ENCODE assay signal across 1 cellular context in genomic region chr10:72315611-72316385, GRCh38.
A peak's percentile ranks its signal among the peaks of the same experiment; 100 is the strongest.
TF ChIP-seq lines count a peak whose summit lies in the region.

No MANE protein-coding gene starts in this region.

TF ChIP-seq in K562, 482 proteins besides CTCF, POLR2A, EP300 and RAD21 (continued from another document):
- TF ChIP-seq THAP7 (CRISPR knock-in tag; IDR thresholded peaks at IDR 0.05) (no peak), ZBTB34 (CRISPR knock-in tag; IDR thresholded peaks at IDR 0.05) (no peak), KLF6 (CRISPR knock-in tag; IDR thresholded peaks at IDR 0.05; ENCODE audit: borderline replicate concordance) (0 out of 2 replicates have a peak, but pooled peaks have one; percentile 47), NFE2L1 (tag; IDR thresholded peaks at IDR 0.05; ENCODE audit: borderline replicate concordance, low read depth) (0 out of 2 replicates have a peak, but pooled peaks have one; percentile 1), ZBTB26 (CRISPR knock-in tag; IDR thresholded peaks at IDR 0.05) (0 out of 2 replicates have a peak, but pooled peaks have one; percentile 26), ZBTB11 (CRISPR knock-in tag; IDR thresholded peaks at IDR 0.05) (no peak), HDAC8 (tag; IDR thresholded peaks at IDR 0.05) (no peak), ZNF316 (IDR thresholded peaks at IDR 0.05) (no peak), ZNF518B (CRISPR knock-in tag; IDR thresholded peaks at IDR 0.05) (no peak), CREB3 (tag; conservative IDR thresholded peaks at IDR 0.05; ENCODE audit: low read depth) (peak; percentile 47; the same call in 1 of the 2 replicates)
